8 cellular contexts compared by ENCODE assay signal in genomic region chr3:51384145-51384729, GRCh38. TPM values are rescaled to one million over a fixed set of nuclear protein-coding genes. Genes with fewer than 3 reads are reported as not detected.
DNase-seq lines count a peak whose midpoint lies in the region; ATAC-seq and TF ChIP-seq lines count a peak whose summit lies in the region.

No MANE protein-coding gene starts in this region.

- H3K4me3 ChIP-seq in LNCaP clone FGC (ENCODE audit: low read depth, low read length) = peak overlapping the region; percentile 63
- H3K4me3 ChIP-seq in kidney epithelial cell (ENCODE audit: low read depth, low read length) = peak overlapping the region; percentile 86

- TF ChIP-seq CTCF in Calu3 (IDR thresholded peaks at IDR 0.05; ENCODE audit: unreplicated experiment) (no peak), LNCaP clone FGC (IDR thresholded peaks at IDR 0.05; ENCODE audit: control insufficient read depth, extremely low read depth, insufficient read depth) (no peak), brain (conservative IDR thresholded peaks at IDR 0.05) (peak in 1 of 2 experiments; percentile 9), kidney epithelial cell (IDR thresholded peaks at IDR 0.05; ENCODE audit: insufficient read depth, low read length, poor library complexity, severe bottlenecking) (no peak)

- peak; percentile 15 for ATAC-seq in GM19452 (IDR thresholded peaks at IDR 0.05; ENCODE audit: unreplicated experiment)

- CTCF ChIA-PET in Calu3 (lab: Charles Lee) = interaction anchor here (1.1 kb wide), 1 partner anchor 284 kb away, joined by 8 read pairs; no protein-coding TSS in a partner anchor

- H3K27me3 ChIP-seq in kidney epithelial cell (ENCODE audit: control insufficient read depth, insufficient read depth, low read length) = no peaks in the 10 kb centered on the region

- H3K9me3 Mint-ChIP-seq in Calu3 (ENCODE audit: low read depth, unreplicated experiment) (no peaks in the 10 kb centered on the region), brain (peaks cover 0 to 6% (median 0%) of the 10 kb centered on the region in 5 experiments)
- H3K9me3 Mint-ChIP-seq in stimulated activated naive CD8-positive, alpha-beta T cell treated with anti-CD3 and anti-CD28 coated beads, Interleukin-15, Interleukin-2, amounts not matched to agents 100 ng/mL and 50 ng/mL, for 24 hours = no peaks in the 10 kb centered on the region

- TSS peak; percentile 83 for BruUV-seq in Calu3 (replicated peaks; lab: Mats Ljungman, UMichigan)

- peaks cover 5% of the 10 kb centered on the region for H3K36me3 ChIP-seq in kidney epithelial cell (ENCODE audit: control insufficient read depth, insufficient read depth, low read length)

- intact Hi-C loops in Calu3 (cut with micrococcal nuclease; ENCODE audit: unreplicated experiment) = no loop called here

- H3K4me1 Mint-ChIP-seq in Calu3 (ENCODE audit: low read depth, unreplicated experiment) (peaks cover 27% of the 10 kb centered on the region), brain (peaks cover 52% of the 10 kb centered on the region)
- H3K4me1 Mint-ChIP-seq in stimulated activated naive CD8-positive, alpha-beta T cell treated with anti-CD3 and anti-CD28 coated beads, Interleukin-15, Interleukin-2, amounts not matched to agents 100 ng/mL and 50 ng/mL, for 24 hours (ENCODE audit: low read depth) = peaks cover 49% of the 10 kb centered on the region

- H3K27ac Mint-ChIP-seq in Calu3 (ENCODE audit: unreplicated experiment) = peak overlapping the region; percentile 99
- peak overlapping the region; percentile 99 to 100 (median 99) for H3K27ac Mint-ChIP-seq in brain
- peak overlapping the region; percentile 99 for H3K27ac Mint-ChIP-seq in stimulated activated naive CD8-positive, alpha-beta T cell treated with anti-CD3 and anti-CD28 coated beads, Interleukin-15, Interleukin-2, amounts not matched to agents 100 ng/mL and 50 ng/mL, for 24 hours

- H3K36me3 Mint-ChIP-seq in Calu3 (ENCODE audit: insufficient read depth, unreplicated experiment) = peaks cover 55% of the 10 kb centered on the region
- H3K36me3 Mint-ChIP-seq in brain = peaks cover 26% of the 10 kb centered on the region
- peaks cover 37% of the 10 kb centered on the region for H3K36me3 Mint-ChIP-seq in stimulated activated naive CD8-positive, alpha-beta T cell treated with anti-CD3 and anti-CD28 coated beads, Interleukin-15, Interleukin-2, amounts not matched to agents 100 ng/mL and 50 ng/mL, for 24 hours (ENCODE audit: low read depth)

- peaks cover 5% of the 10 kb centered on the region for H3K27me3 Mint-ChIP-seq in Calu3 (ENCODE audit: unreplicated experiment)
- H3K27me3 Mint-ChIP-seq in brain = peaks cover 7% of the 10 kb centered on the region
- no peaks in the 10 kb centered on the region for H3K27me3 Mint-ChIP-seq in stimulated activated naive CD8-positive, alpha-beta T cell treated with anti-CD3 and anti-CD28 coated beads, Interleukin-15, Interleukin-2, amounts not matched to agents 100 ng/mL and 50 ng/mL, for 24 hours

- H3K4me3 Mint-ChIP-seq in Calu3 (ENCODE audit: low read depth, unreplicated experiment) = peak overlapping the region; percentile 93
- H3K4me3 Mint-ChIP-seq in brain = peak overlapping the region; percentile 91 to 99 (median 98)
- H3K4me3 Mint-ChIP-seq in stimulated activated naive CD8-positive, alpha-beta T cell treated with anti-CD3 and anti-CD28 coated beads, Interleukin-15, Interleukin-2, amounts not matched to agents 100 ng/mL and 50 ng/mL, for 24 hours = peak overlapping the region; percentile 100

- DNase-seq in Calu3 (peak; percentile 40), LNCaP clone FGC (ENCODE audit: low read depth) (no peak), kidney epithelial cell (ENCODE audit: low read depth) (no peak), NCI-H345 treated with DMSO at 0.1 percent for 48 hours (lab: John Stamatoyannopoulos, UW; ENCODE audit: unreplicated experiment) (no peak), dedifferentiated amniotic fluid mesenchymal stem cell (ENCODE audit: extremely low spot score) (no peak)

RNA-seq across cellular contexts. Expression of gene MANF, which starts 0.9 kb away (rescaled TPM):
- total RNA-seq in Calu3 (2022) (140 and 176 TPM in 2 replicates), kidney epithelial cell (115 and 133 TPM in 2 replicates)
- 60.3 TPM for polyA plus RNA-seq in brain (ENCODE audit: insufficient read depth, low read depth, low replicate concordance)

RNA-seq across cellular contexts. Expression of gene RBM15B, which starts 6.8 kb away (rescaled TPM):
- total RNA-seq in Calu3 (2022) (40.6 and 43.8 TPM in 2 replicates), kidney epithelial cell (32.6 and 38.1 TPM in 2 replicates)
- 25.2 TPM for polyA plus RNA-seq in brain (ENCODE audit: insufficient read depth, low read depth, low replicate concordance)
